1 cellular context compared by ENCODE assay signal in the genomic region with DNA sequence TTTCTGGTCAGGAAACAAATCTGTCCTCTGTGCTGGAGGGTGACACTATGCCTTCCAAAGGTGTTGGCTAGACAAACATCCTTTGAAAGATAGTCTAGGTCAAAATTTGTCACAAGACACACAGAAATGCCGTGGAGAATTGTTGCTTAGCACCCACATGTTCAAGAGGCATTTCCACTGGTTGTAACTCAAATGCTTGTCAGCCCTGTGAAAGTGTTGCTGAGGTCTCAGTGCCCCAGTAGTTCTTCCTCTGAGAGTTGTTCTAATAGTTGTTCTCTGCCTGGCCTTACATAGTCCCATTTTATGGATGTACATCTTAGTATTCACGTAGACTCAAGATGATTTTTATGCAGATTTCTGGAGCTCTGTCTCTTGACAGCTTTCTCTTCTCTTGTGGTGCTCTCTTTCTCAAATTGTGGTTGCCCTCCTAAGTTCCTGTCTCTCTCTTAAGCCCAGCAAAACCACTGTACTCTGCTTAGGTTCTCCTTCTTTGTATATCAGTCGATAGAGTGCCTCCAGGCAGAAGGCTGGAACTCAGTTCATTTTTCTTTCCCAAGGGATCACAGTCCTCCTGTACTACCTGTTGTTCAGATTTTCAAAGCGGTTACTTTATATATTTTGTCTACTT.
TF ChIP-seq lines count a peak whose summit lies in the region.

No MANE protein-coding gene starts in this region.

TF ChIP-seq in HepG2, 621 proteins besides CTCF, POLR2A, EP300 and RAD21:
- TF ChIP-seq ZNF768 (CRISPR knock-in tag; IDR thresholded peaks at IDR 0.05) = no peak
- no peak for TF ChIP-seq TBL1XR1 (IDR thresholded peaks at IDR 0.05; ENCODE audit: borderline replicate concordance, low read length, partially characterized antibody)
- no peak for TF ChIP-seq NAIF1 (CRISPR knock-in tag; IDR thresholded peaks at IDR 0.05; ENCODE audit: borderline replicate concordance)
